ENCODE assay signal across 8 cellular contexts in the genomic region with DNA sequence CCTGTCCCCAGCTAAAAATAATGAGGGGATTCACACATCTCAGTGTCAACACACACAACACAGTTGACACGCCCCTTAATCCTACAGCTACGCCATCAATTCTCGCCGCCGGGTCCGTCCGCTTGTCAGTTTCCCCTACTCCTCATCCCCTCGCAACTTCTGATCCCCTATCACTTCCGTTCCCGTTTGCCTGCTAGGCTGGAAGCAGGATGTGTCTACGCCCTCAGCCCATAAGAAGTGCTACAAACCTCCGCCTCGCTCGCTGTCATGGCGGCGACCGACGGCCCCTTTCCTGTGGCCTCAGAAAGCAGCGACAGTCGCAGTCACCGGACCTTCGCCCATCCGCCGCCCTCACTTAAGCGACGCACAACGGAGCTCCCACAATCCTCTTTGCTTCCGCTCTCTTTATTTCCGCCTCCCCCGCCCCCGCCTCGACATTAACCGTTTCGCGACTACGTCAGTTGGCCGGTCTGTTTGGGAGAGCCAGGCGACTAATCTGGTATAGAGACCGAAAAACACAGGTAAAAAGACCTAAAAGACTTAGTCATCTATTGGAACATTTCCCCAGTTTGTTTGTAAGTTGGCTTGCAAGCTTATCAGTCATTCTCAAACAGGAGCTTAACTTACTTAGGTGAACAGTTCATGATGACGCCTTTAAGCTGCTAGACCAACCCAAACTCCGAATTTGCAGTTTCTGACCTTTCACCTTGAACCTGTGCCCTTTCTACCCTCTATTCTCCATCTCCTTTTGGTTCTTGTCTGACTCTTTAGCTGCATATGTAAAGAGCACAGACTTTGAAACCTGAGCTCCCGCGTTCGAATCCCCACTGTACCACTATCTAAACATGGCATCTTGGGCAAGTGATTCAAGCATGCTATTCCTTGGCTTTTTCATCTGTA. TPM values are rescaled to one million over a fixed set of nuclear protein-coding genes. Genes with fewer than 3 reads are reported as not detected.
DNase-seq lines count a peak whose midpoint lies in the region; ATAC-seq, FAIRE-seq and TF ChIP-seq lines count a peak whose summit lies in the region.

A gene with protein sequence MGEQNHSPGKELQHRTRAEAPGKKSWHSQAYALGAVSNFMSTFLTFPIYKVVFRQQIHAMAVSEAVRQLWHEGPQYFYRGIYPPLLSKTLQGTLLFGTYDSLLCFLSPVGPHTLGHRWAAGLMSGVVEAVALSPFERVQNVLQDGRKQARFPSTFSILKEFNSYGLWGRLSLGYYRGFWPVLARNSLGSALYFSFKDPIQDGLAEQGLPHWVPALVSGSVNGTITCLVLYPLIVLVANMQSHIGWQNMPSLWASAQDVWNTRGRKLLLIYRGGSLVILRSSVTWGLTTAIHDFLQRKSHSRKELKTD (minus strand): TSS at position 380 of the 900 bp plus-strand sequence. CDS start 51,752 bp downstream, outside the sequence.

- BruUV-seq in endothelial cell of umbilical vein (replicated peaks; lab: Mats Ljungman, UMichigan) = TSS peak; percentile 82

- no peaks in the 10 kb centered on the region for H4K20me1 ChIP-seq in endothelial cell of umbilical vein (replicated peaks; ENCODE audit: control insufficient read depth, extremely low read depth, insufficient read depth, low read length)

- DNase-seq in COR-L47 (lab: John Stamatoyannopoulos, UW) (peak; percentile 80), HT1080 (ENCODE audit: low read depth) (peak; percentile 89), NOMO-1 treated with dmso at 0.1 percent for 144 hours (lab: John Stamatoyannopoulos, UW; ENCODE audit: unreplicated experiment) (peak; percentile 71), endothelial cell of umbilical vein (ENCODE audit: low read depth, low spot score) (peak; percentile 82), middle frontal gyrus (ENCODE audit: extremely low spot score, low spot score) (peak; percentile 29)
- DNase-seq in activated CD8-positive, alpha-beta memory T cell treated with anti-CD3 and anti-CD28 coated beads, Interleukin-2, amount 50 U/mL, for 4 hours = peak; percentile 65
- DNase-seq in stimulated activated CD8-positive, alpha-beta memory T cell treated with anti-CD3 and anti-CD28 coated beads, Interleukin-2, amount 100 ng/mL, for 48 hours (ENCODE audit: low read depth in 2 of 2) = peak; percentile 49 to 59

- peaks cover 5% of the 10 kb centered on the region for H3K4me1 ChIP-seq in endothelial cell of umbilical vein (ENCODE audit: control insufficient read depth, extremely low read depth, insufficient read depth, low read length)

- H3K9me1 ChIP-seq in endothelial cell of umbilical vein (replicated peaks; ENCODE audit: control insufficient read depth, extremely low read depth, insufficient read depth, low read length) = no peaks in the 10 kb centered on the region

- H3K4me3 ChIP-seq in endothelial cell of umbilical vein (replicated peaks in 1 of 3; ENCODE audit: insufficient read depth in 1 of 3, low read depth in 1 of 3, low read length in 3 of 3) = peak within 1 kb of the TSS; percentile 68 to 99 (median 97)

- peak; percentile 76 for FAIRE-seq in endothelial cell of umbilical vein (lab: Jason Lieb, UNC)

- no peak for TF ChIP-seq CTCF in endothelial cell of umbilical vein (IDR thresholded peaks at IDR 0.05; ENCODE audit: extremely low read depth in 1 of 2, insufficient read depth in 1 of 2, low read depth in 1 of 2, low read length in 2 of 2)

- peak within 1 kb of the TSS; percentile 95 for H3K9ac ChIP-seq in endothelial cell of umbilical vein (replicated peaks; ENCODE audit: extremely low read depth, insufficient read depth, low read length)

- H3K36me3 ChIP-seq in endothelial cell of umbilical vein (ENCODE audit: control insufficient read depth in 2 of 2, extremely low read depth in 1 of 2, insufficient read depth in 2 of 2, low read length in 2 of 2) = no peaks in the 10 kb centered on the region

- H2AFZ ChIP-seq in endothelial cell of umbilical vein (ENCODE audit: low read depth, low read length) = peak within 1 kb of the TSS; percentile 94

- H3K4me2 ChIP-seq in endothelial cell of umbilical vein (ENCODE audit: insufficient read depth, low read length) = peak within 1 kb of the TSS; percentile 98

- ATAC-seq in GM21367 (IDR thresholded peaks at IDR 0.05; ENCODE audit: unreplicated experiment) = peak; percentile 89

- POLR2A ChIA-PET in endothelial cell of umbilical vein (lab: Charles Lee) = interaction anchor here (1.7 kb wide), 1 partner anchor 9 kb away, joined by 14 read pairs; a partner anchor contains a TSS

- peaks cover 20% of the 10 kb centered on the region for H3K79me2 ChIP-seq in endothelial cell of umbilical vein (ENCODE audit: control insufficient read depth, insufficient read depth, low read length)

- no peaks in the 10 kb centered on the region for H3K27me3 ChIP-seq in endothelial cell of umbilical vein (ENCODE audit: control insufficient read depth in 2 of 2, insufficient read depth in 2 of 2, low read length in 2 of 2)

- no peaks in the 10 kb centered on the region for H3K9me3 ChIP-seq in endothelial cell of umbilical vein (replicated peaks; ENCODE audit: control insufficient read depth, insufficient read depth, low read length)

- CTCF ChIA-PET in endothelial cell of umbilical vein (lab: Charles Lee) = interaction anchor here (1.1 to 2.4 kb wide), 5 partner anchors 9 to 113 kb away, joined by 3 to 21 read pairs (median 7); a partner anchor contains a TSS

- dilution Hi-C loops in endothelial cell of umbilical vein (cut with MboI; ENCODE audit: extremely low pct_ligation_motif_present, low sequenced_read_pairs) = no loop called here

- peak within 1 kb of the TSS; percentile 84 for H3K27ac ChIP-seq in endothelial cell of umbilical vein (ENCODE audit: insufficient read depth, low read depth, low read length)

- no peak for TF ChIP-seq POLR2A in endothelial cell of umbilical vein (IDR thresholded peaks at IDR 0.05; ENCODE audit: low read depth, low read length)

- intact Hi-C loops in endothelial cell of umbilical vein (cut with micrococcal nuclease) = loop anchor here (1.0 to 5.0 kb wide), 3 partner anchors 9 to 1390 kb away; a partner anchor contains a TSS

TF ChIP-seq in endothelial cell of umbilical vein, 7 proteins besides CTCF, POLR2A, EP300 and RAD21:
- no peak for TF ChIP-seq GATA2 (IDR thresholded peaks at IDR 0.05; ENCODE audit: insufficient read depth, insufficient read length, low read depth, low read length)
- TF ChIP-seq FOS (IDR thresholded peaks at IDR 0.05; ENCODE audit: borderline replicate concordance, insufficient read depth, low read length) = no peak
- TF ChIP-seq POLR2AphosphoS5 (IDR thresholded peaks at IDR 0.05; ENCODE audit: insufficient read depth, low read depth, low read length) = peak; percentile 34
- TF ChIP-seq, protein P1, sequence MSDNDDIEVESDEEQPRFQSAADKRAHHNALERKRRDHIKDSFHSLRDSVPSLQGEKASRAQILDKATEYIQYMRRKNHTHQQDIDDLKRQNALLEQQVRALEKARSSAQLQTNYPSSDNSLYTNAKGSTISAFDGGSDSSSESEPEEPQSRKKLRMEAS (IDR thresholded peaks at IDR 0.05; ENCODE audit: insufficient read depth, insufficient read length) = no peak
- no peak for TF ChIP-seq EZH2 (IDR thresholded peaks at IDR 0.05; ENCODE audit: borderline replicate concordance, low read depth, low read length, severe bottlenecking)
- no peak for TF ChIP-seq MYC (IDR thresholded peaks at IDR 0.05; ENCODE audit: low read depth, low read length)

RNA-seq across cellular contexts. Expression of the gene that starts here (rescaled TPM):
- 6.9 and 12.6 TPM in 2 replicates for total RNA-seq in HT1080 (2014; rRNA removed; shearing (Covaris generic))
- polyA plus RNA-seq in HT1080 (2015; cell fraction: cytosol; rRNA removed) = 3.5 and 4.5 TPM in 2 replicates
- polyA plus RNA-seq in HT1080 (2015; cell fraction: nucleus; rRNA removed) = 1.9 and 5.1 TPM in 2 replicates
- 5.7 and 6.3 TPM in 2 replicates for total RNA-seq in endothelial cell of umbilical vein
- polyA plus RNA-seq in endothelial cell of umbilical vein = 3.0 and 4.6 TPM in 2 replicates
- polyA plus RNA-seq in endothelial cell of umbilical vein (2011; cell fraction: cytosol; rRNA removed) = 4.6 and 5.1 TPM in 2 replicates
- 5.6 and 5.9 TPM in 2 replicates for polyA plus RNA-seq in endothelial cell of umbilical vein (2011; cell fraction: nucleus; rRNA removed)
- 8.3 TPM in 2 replicates for polyA plus RNA-seq in endothelial cell of umbilical vein (2012)
- polyA minus RNA-seq in endothelial cell of umbilical vein = 5.1 and 11.5 TPM in 2 replicates
- 2.4 TPM for polyA minus RNA-seq in endothelial cell of umbilical vein (2011; cell fraction: cytosol; rRNA and poly(A)+ RNA removed)
- polyA minus RNA-seq in endothelial cell of umbilical vein (2011; cell fraction: nucleus; rRNA and poly(A)+ RNA removed) = 3.7 and 5.8 TPM in 2 replicates

Comparison
In these comparisons a context has a peak if more than half of its experiments do, and no peak if none do; other contexts are left out.
1. Peak in every context shown above with its lines: DNase-seq, ATAC-seq, H3K4me3 ChIP-seq and H3K27ac ChIP-seq.
2. DNase-seq: peak in every context shown above with its lines; median percentile 89 in HT1080; 82 in endothelial cell of umbilical vein; 80 in COR-L47; 71 in NOMO-1 treated with dmso at 0.1 percent for 144 hours; 65 in activated CD8-positive, alpha-beta memory T cell treated with anti-CD3 and anti-CD28 coated beads, Interleukin-2, amount 50 U/mL, for 4 hours; 54 in stimulated activated CD8-positive, alpha-beta memory T cell treated with anti-CD3 and anti-CD28 coated beads, Interleukin-2, amount 100 ng/mL, for 48 hours; 29 in middle frontal gyrus.